Comparison of ENCODE assay signal across 19 cellular contexts in the genomic region with DNA sequence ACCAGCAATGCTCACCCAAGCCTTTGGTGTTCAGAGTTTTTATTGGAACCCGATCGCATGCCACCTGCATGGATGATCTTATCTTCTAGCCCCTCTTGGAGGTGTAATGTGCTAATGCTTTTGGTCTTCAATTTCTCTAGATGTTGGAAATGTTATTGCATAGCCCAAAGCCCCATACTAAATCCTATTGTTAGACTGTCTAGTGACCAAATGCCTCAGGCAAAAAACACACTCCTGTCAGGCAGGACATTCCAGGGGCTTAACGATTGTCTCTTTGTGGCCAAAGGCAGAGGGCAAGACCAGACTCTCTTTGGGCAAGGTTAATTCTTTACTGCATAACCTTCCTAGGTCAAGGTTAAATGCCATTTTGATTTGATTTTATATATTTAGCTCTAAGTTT.
DNase-seq lines count a peak whose midpoint lies in the region; ATAC-seq and TF ChIP-seq lines count a peak whose summit lies in the region.
"Had no signal": no experiment of that assay in that cellular context is flagged by ENCODE, and none has a peak within 500 bp of the region (broad histone marks: within the 10 kb centered on the region; RNA-seq: fewer than 3 reads in every experiment).

No MANE protein-coding gene starts in this region.

- WGBS in heart right ventricle, 2 donors, result 88 to 90% methylated on average over 3 of the region's 3 CpGs

- BruUV-seq in MCF 10A (replicated peaks; lab: Mats Ljungman, UMichigan), result no TSS peak

- H3K9me3 Mint-ChIP-seq in MCF 10A (ENCODE audit: unreplicated experiment), result peaks cover 10% of the 10 kb centered on the region
- H3K9me3 Mint-ChIP-seq: CD8-positive, alpha-beta T cell had no signal

- H3K4me3 Mint-ChIP-seq in MCF 10A (ENCODE audit: unreplicated experiment), result no peak overlapping the region
- H3K4me3 Mint-ChIP-seq: B cell; CD4-positive, alpha-beta T cell; CD8-positive, alpha-beta T cell had no signal

- no peak for DNase-seq in cardiac muscle cell (ENCODE audit: low read depth in 1 of 2, low spot score in 1 of 2)
- no peak for DNase-seq in heart right ventricle
- peak; percentile 51 for DNase-seq in RPMI7951 (ENCODE audit: low read depth)
- no peak for DNase-seq in MCF 10A (ENCODE audit: unreplicated experiment)
- DNase-seq in MG63, result no peak
- DNase-seq: AML-193; Caco-2; Calu3; CD4-positive, alpha-beta T cell; CD8-positive, alpha-beta T cell; DMS79 treated with DMSO at 0.1 percent for 48 hours; EL; GDM1 had no signal

- no peaks in the 10 kb centered on the region for H3K27me3 ChIP-seq in cardiac muscle cell
- H3K27me3 ChIP-seq in heart right ventricle, result no peaks in the 10 kb centered on the region
- no peaks in the 10 kb centered on the region for H3K27me3 ChIP-seq in MG63
- H3K27me3 ChIP-seq: BLaER1 treated with 17β-estradiol and CSF1 and Interleukin-3, amounts not matched to agents 10 nM and 100 nM had no signal

- H3K36me3 ChIP-seq in cardiac muscle cell, result peaks cover 25% of the 10 kb centered on the region
- H3K36me3 ChIP-seq in heart right ventricle, result no peaks in the 10 kb centered on the region
- peaks cover 98% of the 10 kb centered on the region for H3K36me3 ChIP-seq in MG63
- H3K36me3 ChIP-seq: BLaER1 treated with 17β-estradiol and CSF1 and Interleukin-3, amounts not matched to agents 10 nM and 100 nM had no signal

- no peaks in the 10 kb centered on the region for H3K36me3 Mint-ChIP-seq in MCF 10A (ENCODE audit: insufficient read depth, unreplicated experiment)
- H3K36me3 Mint-ChIP-seq: CD8-positive, alpha-beta T cell had no signal

- H3K27me3 Mint-ChIP-seq in MCF 10A (ENCODE audit: insufficient read depth, unreplicated experiment), result no peaks in the 10 kb centered on the region
- H3K27me3 Mint-ChIP-seq: B cell; CD4-positive, alpha-beta T cell had no signal

- CTCF ChIA-PET in MCF 10A (lab: Yijun Ruan, JAX), result interaction anchor here (0.6 to 6.1 kb wide), 8 partner anchors 16 to 503 kb away, joined by 3 to 34 read pairs (median 4); no protein-coding TSS in a partner anchor

- no peak overlapping the region for H3K4me3 ChIP-seq in cardiac muscle cell
- H3K4me3 ChIP-seq in heart right ventricle, result no peak overlapping the region
- H3K4me3 ChIP-seq in MG63, result no peak overlapping the region
- H3K4me3 ChIP-seq: A549; BLaER1 treated with 17β-estradiol and CSF1 and Interleukin-3, amounts not matched to agents 10 nM and 100 nM; GM12878 had no signal

- no peak for TF ChIP-seq CTCF in cardiac muscle cell (IDR thresholded peaks at IDR 0.05; ENCODE audit: low read depth, low read length)
- no peak for TF ChIP-seq CTCF in heart right ventricle (IDR thresholded peaks at IDR 0.05)
- no peak for TF ChIP-seq CTCF in MCF 10A (IDR thresholded peaks at IDR 0.05; ENCODE audit: unreplicated experiment)

- H3K9me3 ChIP-seq in cardiac muscle cell (ENCODE audit: low read depth) (no peaks in the 10 kb centered on the region), heart right ventricle (peaks cover 0 to 13% (median 0%) of the 10 kb centered on the region in 11 donors), MG63 (no peaks in the 10 kb centered on the region)
- H3K9me3 ChIP-seq: Caco-2 had no signal

- H3K27ac ChIP-seq in cardiac muscle cell (peak overlapping the region; percentile 59), heart right ventricle (no peak overlapping the region)
- H3K27ac ChIP-seq: 22Rv1; BLaER1 treated with 17β-estradiol and CSF1 and Interleukin-3, amounts not matched to agents 10 nM and 100 nM; C4-2B had no signal

- POLR2A ChIA-PET in MCF 10A (lab: Yijun Ruan, JAX), result no interaction called here

- ATAC-seq in heart right ventricle, result no peak
- ATAC-seq: A549; CD8-positive, alpha-beta T cell; GM12878 had no signal

- H3K4me1 Mint-ChIP-seq in MCF 10A (ENCODE audit: insufficient read depth, unreplicated experiment), result peaks cover 16% of the 10 kb centered on the region
- H3K4me1 Mint-ChIP-seq: B cell had no signal

- intact Hi-C loops in heart right ventricle (cut with DNase I) (loop anchor here in 1 of 10 donors (10.0 kb wide), 1 partner anchor 62 kb away; no protein-coding TSS in a partner anchor), MCF 10A (cut with micrococcal nuclease) (loop anchor here (5.0 kb wide), 1 partner anchor 851 kb away; no protein-coding TSS in a partner anchor)

- H3K4me1 ChIP-seq in cardiac muscle cell (ENCODE audit: low read depth), result peaks cover 15% of the 10 kb centered on the region
- peaks cover 0 to 31% (median 4%) of the 10 kb centered on the region in 9 donors for H3K4me1 ChIP-seq in heart right ventricle
- H3K4me1 ChIP-seq: Caco-2 had no signal

- no peak overlapping the region for H3K27ac Mint-ChIP-seq in MCF 10A (ENCODE audit: low read depth, unreplicated experiment)
- H3K27ac Mint-ChIP-seq: B cell; CD4-positive, alpha-beta T cell; CD8-positive, alpha-beta T cell had no signal
